In the genomic region with DNA sequence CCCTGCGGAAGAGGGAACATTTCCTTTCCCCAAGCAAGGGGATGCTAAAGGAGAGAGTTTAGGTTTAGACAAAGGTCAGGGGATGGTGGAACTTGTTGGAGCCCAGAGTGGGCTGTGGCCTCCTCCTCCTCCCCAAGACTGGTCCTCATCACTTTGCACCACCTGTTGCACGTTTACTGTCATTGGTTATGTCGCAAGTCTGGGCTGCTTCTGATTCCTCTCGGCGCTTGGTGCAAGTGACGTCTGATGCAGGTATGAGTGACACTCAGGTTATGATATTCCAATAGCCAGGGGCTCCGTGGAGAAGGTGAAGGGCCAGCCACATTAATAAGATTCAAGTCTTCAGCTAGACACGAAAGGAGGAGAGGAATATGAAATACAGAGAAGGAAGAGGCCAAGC, we compare ENCODE assay signal across 25 cellular contexts. TPM values are rescaled to one million over a fixed set of nuclear protein-coding genes. Genes with fewer than 3 reads are reported as not detected.
A peak's percentile ranks its signal among the peaks of the same experiment; 100 is the strongest.
DNase-seq lines count a peak whose midpoint lies in the region; ATAC-seq, FAIRE-seq and TF ChIP-seq lines count a peak whose summit lies in the region.
"Had no signal": no experiment of that assay in that cellular context is flagged by ENCODE, and none has a peak within 500 bp of the region (broad histone marks: within the 10 kb centered on the region; RNA-seq: fewer than 3 reads in every experiment).

No MANE protein-coding gene starts in this region.

- H2BK5ac ChIP-seq in H1 (ENCODE audit: low read depth, low read length): peak overlapping the region; percentile 66; the same call in 1 of the 2 replicates

- no peak for TF ChIP-seq CTCF in HepG2 (CRISPR knock-in tag; IDR thresholded peaks at IDR 0.05)
- TF ChIP-seq CTCF in right lobe of liver (IDR thresholded peaks at IDR 0.05): no peak
- no peak for TF ChIP-seq CTCF in OCI-LY1 (IDR thresholded peaks at IDR 0.05; ENCODE audit: low read length)
- TF ChIP-seq CTCF in H1 (IDR thresholded peaks at IDR 0.05; ENCODE audit: control extremely low read depth in 1 of 3, insufficient read depth in 1 of 3, low read depth in 1 of 3, low read length in 3 of 3): no peak

- no peaks in the 10 kb centered on the region for H4K20me1 ChIP-seq in HepG2 (ENCODE audit: insufficient read depth, low read length)
- no peaks in the 10 kb centered on the region for H4K20me1 ChIP-seq in OCI-LY1 (ENCODE audit: insufficient read depth, low read length)
- H4K20me1 ChIP-seq in H1 (replicated peaks in 1 of 2; ENCODE audit: control insufficient read depth in 1 of 2, insufficient read depth in 2 of 2, low read length in 2 of 2): no peaks in the 10 kb centered on the region

- H3K4me1 ChIP-seq in HepG2 (ENCODE audit: insufficient read depth, low read length) (0 out of 2 replicates have a peak, but pooled peaks cover under 1% of the 10 kb centered on the region), right lobe of liver (no peaks in the 10 kb centered on the region), OCI-LY1 (ENCODE audit: insufficient read depth, low read length, severe bottlenecking) (peaks cover 71% of the 10 kb centered on the region), H1 (replicated peaks in 1 of 4; ENCODE audit: control insufficient read depth in 3 of 4, insufficient read depth in 4 of 4, low read length in 3 of 4) (peaks cover 0 to 5% (median 3%) of the 10 kb centered on the region in 4 experiments; a peak in 3 of 7 replicates)
- H3K4me1 ChIP-seq: A549, Caco-2 had no signal

- no peaks in the 10 kb centered on the region for H3K79me2 ChIP-seq in HepG2 (ENCODE audit: insufficient read depth, low read length)
- H3K79me2 ChIP-seq in OCI-LY1 (ENCODE audit: insufficient read depth, low read length): no peaks in the 10 kb centered on the region
- H3K79me2 ChIP-seq in H1 (ENCODE audit: control insufficient read depth in 1 of 2, insufficient read depth in 2 of 2, low read length in 2 of 2): no peaks in the 10 kb centered on the region

- no peak overlapping the region for H2AK5ac ChIP-seq in H1 (ENCODE audit: low read depth, low read length)

- H2BK120ac ChIP-seq in H1 (replicated peaks; ENCODE audit: low read depth, low read length): no peak overlapping the region

- no TSS peak for BruUV-seq in HepG2 (replicated peaks; lab: Mats Ljungman, UMichigan)

- no peak for TF ChIP-seq POLR2A in HepG2 (IDR thresholded peaks at IDR 0.05; ENCODE audit: insufficient read depth in 1 of 2, low read depth in 2 of 2, low read length in 2 of 2)
- no peak for TF ChIP-seq POLR2A in right lobe of liver (IDR thresholded peaks at IDR 0.05)
- TF ChIP-seq POLR2A in H1 (IDR thresholded peaks at IDR 0.05; ENCODE audit: control extremely low read depth in 1 of 2, low read depth in 2 of 2, low read length in 2 of 2): no peak

- H2AFZ ChIP-seq in HepG2 (ENCODE audit: low read length) (no peak overlapping the region), OCI-LY1 (ENCODE audit: low read length) (no peak overlapping the region), H1 (ENCODE audit: low read length) (no peak overlapping the region)
- H2AFZ ChIP-seq: GM23248 had no signal

- H3K36me3 ChIP-seq in HepG2 (replicated peaks in 1 of 2; ENCODE audit: control insufficient read depth in 1 of 2, insufficient read depth in 2 of 2, low read length in 2 of 2): no peaks in the 10 kb centered on the region
- H3K36me3 ChIP-seq in right lobe of liver: no peaks in the 10 kb centered on the region
- peaks cover 6% of the 10 kb centered on the region; the same call in 1 of the 2 replicates for H3K36me3 ChIP-seq in OCI-LY1 (ENCODE audit: insufficient read depth, low read length)
- no peaks in the 10 kb centered on the region for H3K36me3 ChIP-seq in H1 (ENCODE audit: control insufficient read depth in 2 of 4, insufficient read depth in 4 of 4, low read length in 3 of 4)
- H3K36me3 ChIP-seq: BE2C had no signal

- in situ Hi-C loops in HepG2 (cut with HindIII; ENCODE audit: extremely low pct_ligation_motif_present, low pct_unique_long_range_greater_than_20kb): no loop called here

- no peak overlapping the region for H3K4ac ChIP-seq in H1 (replicated peaks; ENCODE audit: insufficient read length, low read depth, low read length)

- no peak overlapping the region for H4K5ac ChIP-seq in H1 (ENCODE audit: insufficient read length, low read depth, low read length)

- TF ChIP-seq EP300 in HepG2 (IDR thresholded peaks at IDR 0.05; ENCODE audit: low read depth in 2 of 2, low read length in 2 of 2) (no peak), HepG2 (CRISPR knock-in tag; IDR thresholded peaks at IDR 0.05; ENCODE audit: borderline replicate concordance) (no peak), H1 (IDR thresholded peaks at IDR 0.05; ENCODE audit: borderline replicate concordance in 1 of 2, low read depth in 2 of 2, low read length in 2 of 2) (no peak)

- ATAC-seq in HepG2 (no peak), right lobe of liver (no peak)
- ATAC-seq: A549, GM12878, HCT116 had no signal

- no peaks in the 10 kb centered on the region for H3F3A ChIP-seq in OCI-LY1 (ENCODE audit: insufficient read depth, low read length)

- no peak overlapping the region for H3K18ac ChIP-seq in H1 (ENCODE audit: extremely low read depth, low read length)

- H3K27ac ChIP-seq in HepG2 (ENCODE audit: extremely low read length, insufficient read depth, low read length) (no peak overlapping the region), right lobe of liver (no peak overlapping the region), OCI-LY1 (ENCODE audit: low read depth, low read length, poor library complexity, severe bottlenecking) (peak overlapping the region; percentile 92), H1 (ENCODE audit: low read depth, low read length) (no peak overlapping the region)
- H3K27ac ChIP-seq: A549, GM23248 had no signal

- intact Hi-C loops in HepG2 (cut with micrococcal nuclease; ENCODE audit: unreplicated experiment): no loop called here
- intact Hi-C loops in right lobe of liver (cut with DNase I): no loop called here

- H3K23me2 ChIP-seq in H1 (ENCODE audit: low read depth, low read length): no peaks in the 10 kb centered on the region

- H3K9me3 ChIP-seq in HepG2 (ENCODE audit: low read length): no peaks in the 10 kb centered on the region
- no peaks in the 10 kb centered on the region for H3K9me3 ChIP-seq in right lobe of liver
- H3K9me3 ChIP-seq in OCI-LY1 (ENCODE audit: low read length): peaks cover 3% of the 10 kb centered on the region; the same call in 1 of the 2 replicates
- no peaks in the 10 kb centered on the region for H3K9me3 ChIP-seq in H1 (ENCODE audit: insufficient read depth in 2 of 2, low read depth in 1 of 2, low read length in 1 of 2)
- H3K9me3 ChIP-seq: BE2C had no signal

- H3K27me3 ChIP-seq in HepG2 (ENCODE audit: control insufficient read depth in 1 of 2, insufficient read depth in 2 of 2, low read length in 2 of 2) (peaks cover 0 to 11% of the 10 kb centered on the region in 2 experiments; a peak in 1 of 5 replicates), right lobe of liver (no peaks in the 10 kb centered on the region), OCI-LY1 (ENCODE audit: insufficient read depth, low read length) (no peaks in the 10 kb centered on the region), H1 (replicated peaks in 1 of 4; ENCODE audit: control insufficient read depth in 3 of 4, extremely low read depth in 1 of 4, insufficient read depth in 3 of 4, low read length in 3 of 4) (no peaks in the 10 kb centered on the region)
- H3K27me3 ChIP-seq: BE2C had no signal

- no peak overlapping the region for H4K91ac ChIP-seq in H1 (replicated peaks; ENCODE audit: insufficient read length, low read length)

- no peak for FAIRE-seq in HepG2 (lab: Jason Lieb, UNC)
- no peak for FAIRE-seq in H1 (lab: Jason Lieb, UNC)
- FAIRE-seq: A549, GM12878, GM19239 had no signal

- POLR2A ChIA-PET in HepG2 (lab: Yijun Ruan, JAX) (no interaction called here), H1 (lab: Charles Lee; ENCODE audit: partially characterized antibody) (no interaction called here)

- no peak overlapping the region for H3K23ac ChIP-seq in H1 (ENCODE audit: insufficient read length)

- H2BK20ac ChIP-seq in H1 (ENCODE audit: low read length): 0 out of 2 replicates have a peak overlapping the region, but pooled peaks have one; percentile 21

- DNase-seq in HepG2 (ENCODE audit: low spot score) (no peak), right lobe of liver (no peak), H1 (ENCODE audit: low read depth in 1 of 2, low spot score in 2 of 2) (no peak), NCI-H2107 treated with DMSO at 0.1 percent for 48 hours (lab: John Stamatoyannopoulos, UW; ENCODE audit: unreplicated experiment) (no peak)
- no peak for DNase-seq in activated T-cell treated with anti-CD3 and anti-CD28 coated beads, Interleukin-2, amount 50 U/mL, for 48 hours
- no peak for DNase-seq in activated naive CD4-positive, alpha-beta T cell treated with anti-CD3 and anti-CD28 coated beads, Interleukin-2, amount 50 U/mL, for 16 hours
- DNase-seq: 8988T; ACHN; AML-193; BE2C; C1 segment of cervical spinal cord; Caco-2; CD4-positive, alpha-beta memory T cell; DMS153; DND-41; EL; GDM1; GM23248; H9; HFFc6 had no signal

- no peaks in the 10 kb centered on the region for H3K79me1 ChIP-seq in H1 (ENCODE audit: low read depth, low read length)

- H3K4me3 ChIP-seq in HepG2 (replicated peaks in 1 of 3; ENCODE audit: insufficient read depth in 1 of 3, low read depth in 2 of 3, low read length in 3 of 3) (no peak overlapping the region), right lobe of liver (no peak overlapping the region), OCI-LY1 (ENCODE audit: low read depth, low read length, poor library complexity, severe bottlenecking) (no peak overlapping the region), H1 (ENCODE audit: extremely low read depth in 1 of 4, insufficient read depth in 2 of 4, low read depth in 3 of 4, low read length in 4 of 4) (no peak overlapping the region)
- H3K4me3 ChIP-seq: A549, GM12878, GM23248 had no signal

- H2BK15ac ChIP-seq in H1 (ENCODE audit: low read length): peak overlapping the region; percentile 85; the same call in 1 of the 2 replicates

- CTCF ChIA-PET in HepG2 (lab: Yijun Ruan, JAX; ENCODE audit: low intra/inter-chr PET ratio, low total read pairs) (no interaction called here), H1 (lab: Charles Lee; ENCODE audit: partially characterized antibody) (interaction anchor here (0.6 to 1.5 kb wide), 5 partner anchors 18 to 73 kb away, joined by 3 to 4 read pairs (median 3); no protein-coding TSS in a partner anchor)

- H3K4me2 ChIP-seq in HepG2 (ENCODE audit: low read depth, low read length): no peak overlapping the region
- peak overlapping the region; percentile 2; the same call in 1 of the 2 replicates for H3K4me2 ChIP-seq in OCI-LY1 (ENCODE audit: low read length)
- no peak overlapping the region for H3K4me2 ChIP-seq in H1 (ENCODE audit: insufficient read depth in 1 of 2, low read depth in 2 of 2, low read length in 2 of 2)
- H3K4me2 ChIP-seq: A549 had no signal

- TF ChIP-seq RAD21 in HepG2 (CRISPR knock-in tag; IDR thresholded peaks at IDR 0.05): no peak
- TF ChIP-seq RAD21 in H1 (IDR thresholded peaks at IDR 0.05 in 1 of 2, conservative IDR thresholded peaks at IDR 0.05 in 1 of 2; ENCODE audit: low read depth in 2 of 2, low read length in 2 of 2): no peak

- 40% methylated on average over 8 of the region's 8 CpGs for WGBS in HepG2 (ENCODE audit: low lambda C conversion rate)
- 65% methylated on average over 8 of the region's 8 CpGs for WGBS in right lobe of liver (ENCODE audit: insufficient coverage, low coverage, low lambda C conversion rate, missing lambda C conversion rate)
- 91% methylated on average over 8 of the region's 8 CpGs; no CpG with 5 or more reads in 1 of the 2 experiments for WGBS in H1 (ENCODE audit: extremely low coverage in 1 of 2, insufficient coverage in 1 of 2, insufficient read length in 1 of 2, insufficient replicate concordance in 2 of 2, low coverage in 1 of 2, low lambda C conversion rate in 2 of 2, missing lambda C conversion rate in 1 of 2), 2 experiments

- H3K14ac ChIP-seq in H1 (ENCODE audit: insufficient read length): no peak overlapping the region

- H3K9ac ChIP-seq in HepG2 (ENCODE audit: insufficient read depth, low read depth, low read length) (no peak overlapping the region), OCI-LY1 (ENCODE audit: low read length) (no peak overlapping the region), H1 (replicated peaks in 1 of 4; ENCODE audit: extremely low read depth in 1 of 4, low read depth in 3 of 4, low read length in 3 of 4) (no peak overlapping the region)
- H3K9ac ChIP-seq: GM23248 had no signal

- peak overlapping the region; percentile 75; the same call in 1 of the 2 replicates for H2BK12ac ChIP-seq in H1 (ENCODE audit: low read depth, low read length)

- H3K9me2 ChIP-seq in OCI-LY1 (ENCODE audit: low read depth, low read length): no peaks in the 10 kb centered on the region

- H3K56ac ChIP-seq in H1 (replicated peaks; ENCODE audit: insufficient read length, low read depth, low read length): no peak overlapping the region

- H4K8ac ChIP-seq in H1 (ENCODE audit: extremely low read depth, insufficient read depth, low read length): no peak overlapping the region

RNA-seq across cellular contexts. Expression of a gene that starts 59.8 kb away (rescaled TPM):
- 115 and 159 TPM in 2 replicates for total RNA-seq in HepG2 (2016; rRNA removed; fragmentation: Illumina TruSeq; extraction: Trizol)
- total RNA-seq in HepG2 (2016; cell fraction: cytosol; rRNA removed; fragmentation: Illumina TruSeq; extraction: Trizol; ENCODE audit: low read depth): 17.2 and 22.2 TPM in 2 replicates
- total RNA-seq in HepG2 (2016; cell fraction: insoluble cytoplasmic fraction; rRNA removed; fragmentation: Illumina TruSeq; extraction: Trizol): 120 and 171 TPM in 2 replicates
- total RNA-seq in HepG2 (2016; cell fraction: membrane; rRNA removed; fragmentation: Illumina TruSeq; extraction: Trizol): 42.8 and 45.0 TPM in 2 replicates
- 62.1 and 67.2 TPM in 2 replicates for total RNA-seq in HepG2 (2016; cell fraction: nucleus; rRNA removed; fragmentation: Illumina TruSeq; extraction: Trizol)
- polyA plus RNA-seq in HepG2 (2011; rRNA removed): 45.0 and 56.4 TPM in 2 replicates
- polyA plus RNA-seq in HepG2 (2011; cell fraction: cytosol; rRNA removed): 33.3 and 47.8 TPM in 2 replicates
- polyA plus RNA-seq in HepG2 (2011; cell fraction: nucleus; rRNA removed): 11.7 and 15.2 TPM in 2 replicates
- polyA plus RNA-seq in HepG2 (2012): 45.8 and 66.2 TPM in 2 replicates
- 9.2 and 9.7 TPM in 2 replicates for polyA plus RNA-seq in HepG2 (2016; cell fraction: cytosol; fragmentation: Illumina TruSeq; extraction: Trizol; ENCODE audit: low read depth)
- 138 and 143 TPM in 2 replicates for polyA plus RNA-seq in HepG2 (2016; cell fraction: insoluble cytoplasmic fraction; fragmentation: Illumina TruSeq; extraction: Trizol; ENCODE audit: low read depth)
- polyA plus RNA-seq in HepG2 (2016; cell fraction: membrane; fragmentation: Illumina TruSeq; extraction: Trizol; ENCODE audit: low read depth): 24.1 and 24.3 TPM in 2 replicates
- 77.1 and 79.4 TPM in 2 replicates for polyA plus RNA-seq in HepG2 (2016; cell fraction: nucleus; fragmentation: Illumina TruSeq; extraction: Trizol; ENCODE audit: insufficient read depth, low read depth)
- 36.2 and 43.1 TPM in 2 replicates for polyA minus RNA-seq in HepG2 (2011; rRNA and poly(A)+ RNA removed; ENCODE audit: low replicate concordance)
- 47.0 and 54.1 TPM in 2 replicates for polyA minus RNA-seq in HepG2 (2011; cell fraction: cytosol; rRNA and poly(A)+ RNA removed)
- polyA minus RNA-seq in HepG2 (2011; cell fraction: nucleus; rRNA and poly(A)+ RNA removed): 51.5 and 60.0 TPM in 2 replicates
- total RNA-seq in right lobe of liver: 10 to 100 TPM; 22.5 to 38.1 (median 27.5) TPM
- 96.1 and 96.3 TPM in 2 replicates for total RNA-seq in H1 (2021; fragmentation: NEBNext Ultra II Directional; extraction: Animal tissue kit (Norgen Biotek cat#: 25700))
- polyA plus RNA-seq in H1 (2011; rRNA removed): 30.6 and 44.4 TPM in 2 replicates
- 41.2 TPM for polyA plus RNA-seq in H1 (2011; cell fraction: cytosol; rRNA removed)
- 20.6 TPM for polyA plus RNA-seq in H1 (2011; cell fraction: nucleus; rRNA removed)
- 45.5 to 71.2 TPM (median 55.4 TPM) in 4 replicates for polyA plus RNA-seq in H1 (2012, experiment 1 of 2)
- 11.8 TPM for polyA plus RNA-seq in H1 (2012, experiment 2 of 2)
- 45.9 TPM for polyA plus RNA-seq in H1 (2013, experiment 1 of 2)
- 49.5 TPM for polyA plus RNA-seq in H1 (2013, experiment 2 of 2)
- polyA minus RNA-seq in H1 (2011; rRNA and poly(A)+ RNA removed): 50.1 and 67.4 TPM in 2 replicates
- polyA minus RNA-seq in H1 (2011; cell fraction: cytosol; rRNA and poly(A)+ RNA removed): 44.2 TPM
- 54.5 TPM for polyA minus RNA-seq in H1 (2011; cell fraction: nucleus; rRNA and poly(A)+ RNA removed)
